In genomic region chr22:46086577-46087335, GRCh38 we compare ENCODE assay signal across 11 cellular contexts.
DNase-seq lines count a peak whose midpoint lies in the region; ATAC-seq, FAIRE-seq and TF ChIP-seq lines count a peak whose summit lies in the region.
"Had no signal": no experiment of that assay in that cellular context is flagged by ENCODE, and none has a peak within 500 bp of the region (broad histone marks: within the 10 kb centered on the region; RNA-seq: fewer than 3 reads in every experiment).

No MANE protein-coding gene starts in this region.

- peaks cover 0 to 11% (median 0%) of the 10 kb centered on the region in 3 donors for H3K36me3 Mint-ChIP-seq in CD8-positive, alpha-beta memory T cell
- H3K36me3 Mint-ChIP-seq in astrocyte (ENCODE audit: low read depth, unreplicated experiment), result no peaks in the 10 kb centered on the region

- no peaks in the 10 kb centered on the region for H3K27me3 Mint-ChIP-seq in CD8-positive, alpha-beta memory T cell
- H3K27me3 Mint-ChIP-seq in astrocyte (ENCODE audit: low read depth, unreplicated experiment), result peaks cover 17% of the 10 kb centered on the region
- H3K27me3 Mint-ChIP-seq: memory B cell had no signal

- peak overlapping the region; percentile 43 for H3K27ac ChIP-seq in CD8-positive, alpha-beta memory T cell (ENCODE audit: low read depth, low read length)
- peak overlapping the region; percentile 91 for H3K27ac ChIP-seq in astrocyte (ENCODE audit: low read depth, low read length)
- peak overlapping the region; percentile 84 to 100 (median 98) for H3K27ac ChIP-seq in heart right ventricle
- peak overlapping the region; percentile 94 to 98 (median 97) for H3K27ac ChIP-seq in gastrocnemius medialis

- H3K4me3 Mint-ChIP-seq in CD8-positive, alpha-beta memory T cell, result no peak overlapping the region
- H3K4me3 Mint-ChIP-seq in astrocyte (ENCODE audit: unreplicated experiment), result no peak overlapping the region
- H3K4me3 Mint-ChIP-seq: CD8-positive, alpha-beta T cell; memory B cell had no signal

- peak overlapping the region; percentile 96 for H3K9ac ChIP-seq in astrocyte (ENCODE audit: low read length)

- CTCF ChIA-PET in CD8-positive, alpha-beta memory T cell (lab: Charles Lee), result no interaction called here

- H3K4me3 ChIP-seq in CD8-positive, alpha-beta memory T cell (ENCODE audit: low read length), result no peak overlapping the region
- H3K4me3 ChIP-seq in astrocyte (ENCODE audit: insufficient read depth, low read depth, low read length) (peak overlapping the region; percentile 99), heart right ventricle (peak overlapping the region in 9 of 10 donors; percentile 24 to 98 (median 39)), gastrocnemius medialis (peak overlapping the region in 2 of 4 donors; percentile 35 to 42)

- peak overlapping the region; percentile 94 for H3K4me2 ChIP-seq in astrocyte (ENCODE audit: low read length)

- ATAC-seq in heart right ventricle (no peak), gastrocnemius medialis (no peak), HG03442 (IDR thresholded peaks at IDR 0.05; ENCODE audit: unreplicated experiment) (no peak)
- ATAC-seq: CD8-positive, alpha-beta T cell had no signal

- H3K4me1 ChIP-seq in CD8-positive, alpha-beta memory T cell (ENCODE audit: insufficient read depth, low read length), result no peaks in the 10 kb centered on the region
- H3K4me1 ChIP-seq in astrocyte (ENCODE audit: insufficient read depth, low read length) (peaks cover 82% of the 10 kb centered on the region), heart right ventricle (peaks cover 71 to 100% (median 100%) of the 10 kb centered on the region in 9 donors), gastrocnemius medialis (peaks cover 97 to 100% of the 10 kb centered on the region in 2 donors)

- no peak for TF ChIP-seq POLR2A in gastrocnemius medialis (IDR thresholded peaks at IDR 0.05)

- H3K9me3 ChIP-seq in CD8-positive, alpha-beta memory T cell (ENCODE audit: low read length), result no peaks in the 10 kb centered on the region
- H3K9me3 ChIP-seq in astrocyte (ENCODE audit: insufficient read depth, low read depth, low read length) (no peaks in the 10 kb centered on the region), heart right ventricle (no peaks in the 10 kb centered on the region), gastrocnemius medialis (no peaks in the 10 kb centered on the region)

- no peak for FAIRE-seq in astrocyte (lab: Jason Lieb, UNC)

- peaks cover 100% of the 10 kb centered on the region for H3K79me2 ChIP-seq in astrocyte (ENCODE audit: insufficient read depth, low read length)

- H3K27me3 ChIP-seq in CD8-positive, alpha-beta memory T cell (ENCODE audit: insufficient read depth, low read length, poor library complexity, severe bottlenecking), result no peaks in the 10 kb centered on the region
- H3K27me3 ChIP-seq in astrocyte (ENCODE audit: insufficient read depth, low read length), result no peaks in the 10 kb centered on the region
- no peaks in the 10 kb centered on the region for H3K27me3 ChIP-seq in heart right ventricle
- H3K27me3 ChIP-seq in gastrocnemius medialis, result no peaks in the 10 kb centered on the region

- no peak overlapping the region for H2AFZ ChIP-seq in astrocyte (ENCODE audit: low read depth, low read length)

- H3K36me3 ChIP-seq in CD8-positive, alpha-beta memory T cell (ENCODE audit: insufficient read depth, low read length), result no peaks in the 10 kb centered on the region
- peaks cover 33% of the 10 kb centered on the region for H3K36me3 ChIP-seq in astrocyte (ENCODE audit: insufficient read depth, low read length)
- H3K36me3 ChIP-seq in heart right ventricle, result peaks cover 0 to 84% (median 11%) of the 10 kb centered on the region in 9 donors
- H3K36me3 ChIP-seq in gastrocnemius medialis, result no peaks in the 10 kb centered on the region

- intact Hi-C loops in heart right ventricle (cut with DNase I), result no loop called here
- intact Hi-C loops in gastrocnemius medialis (cut with DNase I; ENCODE audit: low total_unique reads), result no loop called here

- H3K4me1 Mint-ChIP-seq in CD8-positive, alpha-beta memory T cell, result peaks cover 0 to 9% (median 0%) of the 10 kb centered on the region in 3 donors
- peaks cover 5% of the 10 kb centered on the region for H3K4me1 Mint-ChIP-seq in astrocyte (ENCODE audit: low read depth, unreplicated experiment)

- in situ Hi-C loops in gastrocnemius medialis (cut with MboI; ENCODE audit: low sequenced_read_pairs in 4 of 4), result no loop called here

- DNase-seq in CD8-positive, alpha-beta memory T cell, result no peak
- DNase-seq in astrocyte (ENCODE audit: low read depth) (peak; percentile 73), heart right ventricle (peak in 1 of 2 donors; percentile 44), gastrocnemius medialis (peak in 1 of 2 donors; percentile 61), kidney tubule cell (ENCODE audit: low spot score) (no peak)
- no peak for DNase-seq in stimulated activated CD4-positive, alpha-beta T cell treated with anti-CD3 and anti-CD28 coated beads, Interleukin-2, amount 100 ng/mL, for 48 hours
- DNase-seq in activated naive CD4-positive, alpha-beta T cell treated with anti-CD3 and anti-CD28 coated beads, Interleukin-2, amount 50 U/mL, for 16 hours, result no peak
- DNase-seq: CD8-positive, alpha-beta T cell; NCI-H1092 treated with DMSO at 0.1 percent for 48 hours had no signal

- POLR2A ChIA-PET in CD8-positive, alpha-beta memory T cell (lab: Charles Lee), result no interaction called here

- no peaks in the 10 kb centered on the region for H3K9me3 Mint-ChIP-seq in CD8-positive, alpha-beta memory T cell
- H3K9me3 Mint-ChIP-seq in astrocyte (ENCODE audit: unreplicated experiment), result no peaks in the 10 kb centered on the region
- H3K9me3 Mint-ChIP-seq: CD8-positive, alpha-beta T cell; memory B cell had no signal

- TF ChIP-seq CTCF in astrocyte (IDR thresholded peaks at IDR 0.05; ENCODE audit: insufficient read depth, low read depth, low read length) (no peak), heart right ventricle (IDR thresholded peaks at IDR 0.05) (no peak), gastrocnemius medialis (IDR thresholded peaks at IDR 0.05 in 4 of 5, conservative IDR thresholded peaks at IDR 0.05 in 1 of 5) (no peak)

- peak overlapping the region in 1 of 8 donors; percentile 22 for H3K27ac Mint-ChIP-seq in CD8-positive, alpha-beta memory T cell
- H3K27ac Mint-ChIP-seq in astrocyte (ENCODE audit: unreplicated experiment), result no peak overlapping the region
- H3K27ac Mint-ChIP-seq: CD8-positive, alpha-beta T cell; memory B cell had no signal

- H4K20me1 ChIP-seq in astrocyte (ENCODE audit: insufficient read depth, low read length), result peaks cover 100% of the 10 kb centered on the region

- WGBS in heart right ventricle, 2 donors, result 43 to 57% methylated on average over 18 of the region's 18 CpGs

Comparison
In these comparisons a context has a peak if more than half of its experiments do, and no peak if none do; other contexts are left out.
1. H3K27ac ChIP-seq: peak in every context shown above with its lines; median percentile 98 in heart right ventricle; 97 in gastrocnemius medialis; 91 in astrocyte; 43 in CD8-positive, alpha-beta memory T cell.